In genomic region chr2:21280793-21281192, GRCh38 we compare ENCODE assay signal across 28 cellular contexts.
"Had no signal": no experiment of that assay in that cellular context is flagged by ENCODE, and none has a peak within 500 bp of the region (broad histone marks: within the 10 kb centered on the region; RNA-seq: fewer than 3 reads in every experiment).

No MANE protein-coding gene starts in this region.

- H3K9me3 ChIP-seq: breast epithelium, colonic mucosa, esophagus squamous epithelium, left lung, ovary, prostate gland, stomach, thyroid gland, upper lobe of right lung had no signal

- H3K27ac Mint-ChIP-seq: activated CD4-positive, alpha-beta memory T cell treated with anti-CD3 and anti-CD28 coated beads for 36 hours; activated CD4-positive, alpha-beta T cell treated with anti-CD3 and anti-CD28 coated beads, Interleukin-2, amount 10 ng/mL, durations not matched to agents 24 days and 14 days; activated T-cell treated with anti-CD3 and anti-CD28 coated beads, Interleukin-2, amount 50 U/mL, for 24 hours; stimulated activated naive B cell treated with anti-CD40 and anti-IgM and Interleukin-4, amounts not matched to agents 10 μg/mL and 1 μg/mL and 100 μg/mL, for 72 hours; T-helper 1 cell treated with Interleukin-12 subunit alpha and Interleukin-12 subunit beta and Interleukin-4 antibody, amounts not matched to agents 30 μg/mL and 1 μg/mL, for 36 hours had no signal

- DNase-seq: activated CD4-positive, alpha-beta memory T cell treated with anti-CD3 and anti-CD28 coated beads for 36 hours; activated CD4-positive, alpha-beta T cell treated with anti-CD3 and anti-CD28 coated beads, Interleukin-2, amount 10 ng/mL, durations not matched to agents 24 days and 14 days; activated CD8-positive, alpha-beta memory T cell treated with anti-CD3 and anti-CD28 coated beads, Interleukin-2, amount 50 U/mL, for 48 hours; activated gamma-delta T cell; activated naive CD4-positive, alpha-beta T cell treated with anti-CD3 and anti-CD28 coated beads, Interleukin-2, amount 50 U/mL, for 16 hours; activated T-cell treated with anti-CD3 and anti-CD28 coated beads, Interleukin-2, amount 50 U/mL, for 24 hours; amygdala; cerebellar nuclear complex; colonic mucosa; effector CD8-positive, alpha-beta T cell; esophagus squamous epithelium; foreskin melanocyte; left lung; ovary; retina; stimulated activated CD4-positive, alpha-beta T cell treated with anti-CD3 and anti-CD28 coated beads, Interleukin-15, amount 100 ng/mL, for 24 hours; stimulated activated CD4-positive, alpha-beta T cell treated with anti-CD3 and anti-CD28 coated beads, Interleukin-2, amount 100 ng/mL, for 24 hours; stimulated activated naive B cell treated with anti-CD40 and anti-IgM and Interleukin-4, amounts not matched to agents 10 μg/mL and 1 μg/mL and 100 μg/mL, for 72 hours; stomach; T-helper 9 cell; thyroid gland; upper lobe of right lung; WERI-Rb-1 had no signal

- H3K36me3 ChIP-seq: breast epithelium, colonic mucosa, esophagus squamous epithelium, left lung, ovary, prostate gland, stomach, thyroid gland, upper lobe of right lung, WERI-Rb-1 had no signal

- H3K27ac ChIP-seq: breast epithelium, colonic mucosa, epithelial cell of prostate, esophagus squamous epithelium, left lung, ovary, prostate gland, stomach, thyroid gland, upper lobe of right lung, WERI-Rb-1 had no signal

- H3K36me3 Mint-ChIP-seq: activated CD4-positive, alpha-beta memory T cell treated with anti-CD3 and anti-CD28 coated beads for 36 hours; stimulated activated naive B cell treated with anti-CD40 and anti-IgM and Interleukin-4, amounts not matched to agents 10 μg/mL and 1 μg/mL and 100 μg/mL, for 72 hours had no signal

- H3K4me3 Mint-ChIP-seq: activated CD4-positive, alpha-beta memory T cell treated with anti-CD3 and anti-CD28 coated beads for 36 hours; activated CD4-positive, alpha-beta T cell treated with anti-CD3 and anti-CD28 coated beads, Interleukin-2, amount 10 ng/mL, durations not matched to agents 24 days and 14 days; activated T-cell treated with anti-CD3 and anti-CD28 coated beads, Interleukin-2, amount 50 U/mL, for 24 hours; nephron; stimulated activated naive B cell treated with anti-CD40 and anti-IgM and Interleukin-4, amounts not matched to agents 10 μg/mL and 1 μg/mL and 100 μg/mL, for 72 hours; T-helper 1 cell treated with Interleukin-12 subunit alpha and Interleukin-12 subunit beta and Interleukin-4 antibody, amounts not matched to agents 30 μg/mL and 1 μg/mL, for 36 hours had no signal

- H3K4me1 ChIP-seq: breast epithelium, colonic mucosa, esophagus squamous epithelium, left lung, prostate gland, thyroid gland, upper lobe of right lung had no signal

- H3K4me3 ChIP-seq: breast epithelium, colonic mucosa, esophagus squamous epithelium, left lung, ovary, prostate gland, stomach, thyroid gland, upper lobe of right lung had no signal

- H3K4me1 Mint-ChIP-seq: activated CD4-positive, alpha-beta T cell treated with anti-CD3 and anti-CD28 coated beads, Interleukin-2, amount 10 ng/mL, durations not matched to agents 24 days and 14 days; stimulated activated naive B cell treated with anti-CD40 and anti-IgM and Interleukin-4, amounts not matched to agents 10 μg/mL and 1 μg/mL and 100 μg/mL, for 72 hours had no signal

- H3K27me3 Mint-ChIP-seq: activated CD4-positive, alpha-beta memory T cell treated with anti-CD3 and anti-CD28 coated beads for 36 hours; activated CD4-positive, alpha-beta T cell treated with anti-CD3 and anti-CD28 coated beads, Interleukin-2, amount 10 ng/mL, durations not matched to agents 24 days and 14 days had no signal

- H3K9me3 Mint-ChIP-seq: activated CD4-positive, alpha-beta memory T cell treated with anti-CD3 and anti-CD28 coated beads for 36 hours; activated CD4-positive, alpha-beta T cell treated with anti-CD3 and anti-CD28 coated beads, Interleukin-2, amount 10 ng/mL, durations not matched to agents 24 days and 14 days; activated T-cell treated with anti-CD3 and anti-CD28 coated beads, Interleukin-2, amount 50 U/mL, for 24 hours; nephron; stimulated activated naive B cell treated with anti-CD40 and anti-IgM and Interleukin-4, amounts not matched to agents 10 μg/mL and 1 μg/mL and 100 μg/mL, for 72 hours; T-helper 1 cell treated with Interleukin-12 subunit alpha and Interleukin-12 subunit beta and Interleukin-4 antibody, amounts not matched to agents 30 μg/mL and 1 μg/mL, for 36 hours had no signal

- H3K27me3 ChIP-seq: breast epithelium, esophagus squamous epithelium, left lung, ovary, stomach, thyroid gland, upper lobe of right lung had no signal
